ENCODE assay signal across 23 cellular contexts in genomic region chr1:20684050-20684620, GRCh38. TPM values are rescaled to one million over a fixed set of nuclear protein-coding genes. Genes with fewer than 3 reads are reported as not detected.
DNase-seq lines count a peak whose midpoint lies in the region; ATAC-seq, FAIRE-seq and TF ChIP-seq lines count a peak whose summit lies in the region.
"Had no signal": no experiment of that assay in that cellular context is flagged by ENCODE, and none has a peak within 500 bp of the region (broad histone marks: within the 10 kb centered on the region; RNA-seq: fewer than 3 reads in every experiment).

No MANE protein-coding gene starts in this region.

- DNase-seq in K562 (ENCODE audit: extremely low read depth in 1 of 4, low spot score in 3 of 4) (no peak), dedifferentiated amniotic fluid mesenchymal stem cell (ENCODE audit: extremely low spot score) (no peak), D341Med (ENCODE audit: low spot score) (no peak), OCI-LY7 (ENCODE audit: low spot score) (no peak)
- DNase-seq: activated CD4-positive, alpha-beta memory T cell treated with anti-CD3 and anti-CD28 coated beads for 36 hours; activated naive CD4-positive, alpha-beta T cell; activated T-cell treated with anti-CD3 and anti-CD28 coated beads for 4 hours; GF-D8; NCI-H526; stimulated activated CD4-positive, alpha-beta T cell treated with anti-CD3 and anti-CD28 coated beads, Interleukin-15, amount 100 ng/mL, for 24 hours; WERI-Rb-1 had no signal

- H3K4me2 ChIP-seq in BLaER1: peak overlapping the region; percentile 77; the same call in 1 of the 2 replicates
- H3K4me2 ChIP-seq in K562 (ENCODE audit: insufficient read depth, low read length): no peak overlapping the region
- H3K4me2 ChIP-seq in OCI-LY7 (ENCODE audit: low read length): no peak overlapping the region
- H3K4me2 ChIP-seq: hepatocyte had no signal

- no peak for TF ChIP-seq POLR2A in K562 (conservative IDR thresholded peaks at IDR 0.05)

- TF ChIP-seq CTCF in K562 (IDR thresholded peaks at IDR 0.05 in 2 of 3, conservative IDR thresholded peaks at IDR 0.05 in 1 of 3; ENCODE audit: insufficient read depth in 2 of 3, low read depth in 1 of 3, low read length in 3 of 3): no peak
- TF ChIP-seq CTCF in OCI-LY7 (conservative IDR thresholded peaks at IDR 0.05; ENCODE audit: low read length): no peak

- H3K36me3 ChIP-seq in BLaER1: no peaks in the 10 kb centered on the region
- H3K36me3 ChIP-seq in K562 (ENCODE audit: control insufficient read depth, insufficient read depth, low read length): no peaks in the 10 kb centered on the region
- H3K36me3 ChIP-seq in OCI-LY7 (ENCODE audit: insufficient read depth, low read length): no peaks in the 10 kb centered on the region
- H3K36me3 ChIP-seq: WERI-Rb-1 had no signal

- intact Hi-C loops in K562 (cut with micrococcal nuclease) (no loop called here), OCI-LY7 (cut with micrococcal nuclease; ENCODE audit: unreplicated experiment) (no loop called here)

- no peak for ATAC-seq in K562
- ATAC-seq in GM19328 (IDR thresholded peaks at IDR 0.05; ENCODE audit: unreplicated experiment): no peak
- ATAC-seq: stimulated activated effector memory CD8-positive, alpha-beta T cell treated with anti-CD3 and anti-CD28 coated beads, Interleukin-12 subunit alpha, Interleukin-12 subunit beta, amount 100 ng/mL, for 72 hours had no signal

- H3K4me1 ChIP-seq in BLaER1 (peaks cover 72% of the 10 kb centered on the region), K562 (replicated peaks in 1 of 2; ENCODE audit: control insufficient read depth in 2 of 2, insufficient read depth in 2 of 2, low read length in 2 of 2) (peaks cover 0 to 27% of the 10 kb centered on the region in 2 experiments; a peak in 2 of 5 replicates), OCI-LY7 (ENCODE audit: insufficient read depth, low read length, poor library complexity, severe bottlenecking) (peaks cover 21% of the 10 kb centered on the region)

- BruUV-seq in K562 (replicated peaks; lab: Mats Ljungman, UMichigan) (no TSS peak), OCI-LY7 (replicated peaks; lab: Mats Ljungman, UMichigan) (no TSS peak)

- in situ Hi-C loops in K562 (cut with MboI): no loop called here

- WGBS in K562 (ENCODE audit: insufficient coverage, low coverage, missing lambda C conversion rate): 17% methylated on average over 13 of the region's 13 CpGs

- H4K20me1 ChIP-seq in BLaER1 (no peaks in the 10 kb centered on the region), K562 (replicated peaks; ENCODE audit: control insufficient read depth, insufficient read depth, low read length) (0 out of 2 replicates have a peak, but pooled peaks cover 6% of the 10 kb centered on the region), OCI-LY7 (ENCODE audit: insufficient read depth, low read length) (no peaks in the 10 kb centered on the region)

- H3K9me1 ChIP-seq in K562 (ENCODE audit: control insufficient read depth, insufficient read depth, low read length): no peaks in the 10 kb centered on the region

- TF ChIP-seq RAD21 in K562 (CRISPR knock-in tag; conservative IDR thresholded peaks at IDR 0.05 in 1 of 2, IDR thresholded peaks at IDR 0.05 in 1 of 2): no peak

- FAIRE-seq in K562 (lab: Jason Lieb, UNC): no peak
- FAIRE-seq: astrocyte, HTR-8/SVneo, islet of Langerhans had no signal

- no peaks in the 10 kb centered on the region for H3K27me3 ChIP-seq in BLaER1
- H3K27me3 ChIP-seq in K562 (ENCODE audit: control insufficient read depth in 2 of 2, insufficient read depth in 2 of 2, low read length in 2 of 2): peaks cover 58 to 84% of the 10 kb centered on the region in 2 experiments
- no peaks in the 10 kb centered on the region for H3K27me3 ChIP-seq in layer of hippocampus (ENCODE audit: control insufficient read depth, insufficient read depth, low read length)
- H3K27me3 ChIP-seq: hepatocyte had no signal

- H3K79me2 ChIP-seq in K562 (ENCODE audit: control insufficient read depth, insufficient read depth, low read length): no peaks in the 10 kb centered on the region
- H3K79me2 ChIP-seq in OCI-LY7 (ENCODE audit: insufficient read depth, low read depth, low read length): no peaks in the 10 kb centered on the region
- H3K79me2 ChIP-seq: hepatocyte had no signal

- H2AFZ ChIP-seq in K562 (ENCODE audit: low read depth, low read length): no peak overlapping the region
- no peak overlapping the region for H2AFZ ChIP-seq in OCI-LY7 (ENCODE audit: low read length)
- H2AFZ ChIP-seq: hepatocyte had no signal

- POLR2A ChIA-PET in K562 (lab: Yijun Ruan, JAX) (interaction anchor here (0.6 to 1.2 kb wide), 2 partner anchors 16 to 20 kb away, joined by 3 read pairs; no protein-coding TSS in a partner anchor), OCI-LY7 (lab: Charles Lee) (no interaction called here)

- TF ChIP-seq EP300 in K562 (IDR thresholded peaks at IDR 0.05; ENCODE audit: low read length): no peak

- CTCF ChIA-PET in K562 (lab: Yijun Ruan, JAX; ENCODE audit: low intra/inter-chr PET ratio) (no interaction called here), OCI-LY7 (lab: Charles Lee; ENCODE audit: unreplicated experiment) (no interaction called here)

- no peaks in the 10 kb centered on the region for H3K9me3 ChIP-seq in BLaER1
- H3K9me3 ChIP-seq in K562 (replicated peaks; ENCODE audit: control insufficient read depth, insufficient read depth, low read depth, low read length): no peaks in the 10 kb centered on the region
- no peaks in the 10 kb centered on the region for H3K9me3 ChIP-seq in OCI-LY7 (ENCODE audit: low read length)

- no peaks in the 10 kb centered on the region for H3K9me2 ChIP-seq in OCI-LY7 (ENCODE audit: insufficient read depth, low read length)

- no peak overlapping the region for H3K9ac ChIP-seq in BLaER1
- 0 out of 4 replicates have a peak overlapping the region, but pooled peaks of 1 of the 2 experiments have one; percentile 43 for H3K9ac ChIP-seq in K562 (ENCODE audit: insufficient read depth in 1 of 2, low read depth in 2 of 2, low read length in 2 of 2)

- no peak overlapping the region for H3K4me3 ChIP-seq in BLaER1
- no peak overlapping the region for H3K4me3 ChIP-seq in K562
- H3K4me3 ChIP-seq in skin epidermis: peak overlapping the region in 2 of 7 experiments; percentile 9 to 29
- no peak overlapping the region for H3K4me3 ChIP-seq in OCI-LY7 (ENCODE audit: low read depth, low read length, poor library complexity, severe bottlenecking)
- H3K4me3 ChIP-seq: hepatocyte had no signal

- H3K27ac ChIP-seq in BLaER1 (peak overlapping the region; percentile 45; the same call in 1 of the 2 replicates), K562 (ENCODE audit: extremely low read depth, low read depth, low read length) (no peak overlapping the region), layer of hippocampus (ENCODE audit: low read depth, low read length) (peak overlapping the region; percentile 62), skin epidermis (peak overlapping the region in 14 of 21 experiments; percentile 12 to 83 (median 46)), OCI-LY7 (ENCODE audit: low read depth, low read length, poor library complexity, severe bottlenecking) (no peak overlapping the region)
- H3K27ac ChIP-seq: C4-2B, hepatocyte, WERI-Rb-1 had no signal

RNA-seq across cellular contexts. Expression of gene DDOST, which starts 23.0 kb away (rescaled TPM):
- 175 and 296 TPM in 2 replicates for total RNA-seq in K562 (2011; cell fraction: chromatin; rRNA removed; ENCODE audit: low replicate concordance)
- total RNA-seq in K562 (2011; cell fraction: nucleolus; rRNA removed): 446 and 467 TPM in 2 replicates
- 312 and 382 TPM in 2 replicates for total RNA-seq in K562 (2011; cell fraction: nucleoplasm; rRNA removed)
- 209 and 254 TPM in 2 replicates for total RNA-seq in K562 (2014; rRNA removed)
- 148 and 173 TPM in 2 replicates for total RNA-seq in K562 (2014; rRNA removed; fragmentation: Illumina TruSeq; extraction: Trizol)
- total RNA-seq in K562 (2015; rRNA removed; fragmentation: Illumina TruSeq; extraction: Trizol): 240 and 241 TPM in 2 replicates
- total RNA-seq in K562 (2021): 204 and 214 TPM in 2 replicates
- polyA plus RNA-seq in K562 (2011; rRNA removed): 260 and 287 TPM in 2 replicates
- 342 and 406 TPM in 2 replicates for polyA plus RNA-seq in K562 (2011; cell fraction: cytosol; rRNA removed)
- 69.7 and 99.0 TPM in 2 replicates for polyA plus RNA-seq in K562 (2011; cell fraction: nucleus; rRNA removed)
- polyA plus RNA-seq in K562 (2012): 227 and 356 TPM in 2 replicates
- polyA plus RNA-seq in K562 (2014; fragmentation: Illumina TruSeq; extraction: Trizol): 255 and 267 TPM in 2 replicates
- 100 to 1,000 TPM; 185 to 306 TPM for polyA plus RNA-seq in K562 (2014; fragmentation: Nextera tagmentation; extraction: Ambion mirVana)
- 222 and 268 TPM in 2 replicates for polyA plus RNA-seq in K562 (2014; rRNA removed)
- polyA minus RNA-seq in K562 (2011; rRNA and poly(A)+ RNA removed): 217 and 219 TPM in 2 replicates
- polyA minus RNA-seq in K562 (2011; cell fraction: cytosol; rRNA and poly(A)+ RNA removed): 93.0 and 124 TPM in 2 replicates
- polyA minus RNA-seq in K562 (2011; cell fraction: nucleus; rRNA and poly(A)+ RNA removed): 35.7 and 64.2 TPM in 2 replicates
- 95.1 and 111 TPM in 2 replicates for total RNA-seq in OCI-LY7 (2014; rRNA removed; shearing (Covaris generic))
- 136 and 148 TPM in 2 replicates for total RNA-seq in OCI-LY7 (2022)

RNA-seq across cellular contexts. Expression of gene KIF17, which starts 33.7 kb away (rescaled TPM):
- total RNA-seq in K562 (2011; cell fraction: chromatin; rRNA removed; ENCODE audit: low replicate concordance): 0.69 TPM in 1 of 2 replicates, not detected in the other
- 0.50 and 0.66 TPM in 2 replicates for total RNA-seq in K562 (2011; cell fraction: nucleolus; rRNA removed)
- total RNA-seq in K562 (2011; cell fraction: nucleoplasm; rRNA removed): 0.22 TPM in 1 of 2 replicates, not detected in the other
- total RNA-seq in K562 (2014; rRNA removed) (0.12 TPM in 1 of 2 replicates, not detected in the other), K562 (2014; rRNA removed; fragmentation: Illumina TruSeq; extraction: Trizol) (not detected in 2 replicates), K562 (2015; rRNA removed; fragmentation: Illumina TruSeq; extraction: Trizol) (not detected in 2 replicates), K562 (2021) (0.11 and 0.47 TPM in 2 replicates), OCI-LY7 (2022) (0.74 and 1.1 TPM in 2 replicates)
- polyA plus RNA-seq in K562 (2011; rRNA removed) (0.08 and 0.10 TPM in 2 replicates), K562 (2014; fragmentation: Illumina TruSeq; extraction: Trizol) (0.04 TPM in 1 of 2 replicates, not detected in the other), K562 (2014; fragmentation: Nextera tagmentation; extraction: Ambion mirVana) (under 1 TPM in 1 of 2 experiments, not detected in 1; 0.04 TPM), K562 (2014; rRNA removed) (0.27 TPM in 1 of 2 replicates, not detected in the other)
- polyA plus RNA-seq in K562 (2011; cell fraction: cytosol; rRNA removed): 0.06 and 0.31 TPM in 2 replicates
- 0.17 and 0.50 TPM in 2 replicates for polyA plus RNA-seq in K562 (2011; cell fraction: nucleus; rRNA removed)
- 0.10 and 0.28 TPM in 2 replicates for polyA plus RNA-seq in K562 (2012)
- 0.36 and 0.46 TPM in 2 replicates for polyA minus RNA-seq in K562 (2011; rRNA and poly(A)+ RNA removed)
- 0.29 TPM in 1 of 2 replicates, not detected in the other for polyA minus RNA-seq in K562 (2011; cell fraction: cytosol; rRNA and poly(A)+ RNA removed)
- 0.11 and 0.27 TPM in 2 replicates for polyA minus RNA-seq in K562 (2011; cell fraction: nucleus; rRNA and poly(A)+ RNA removed)
- total RNA-seq in OCI-LY7 (2014; rRNA removed; shearing (Covaris generic)): not detected in 2 replicates
- total RNA-seq: activated CD4-positive, alpha-beta memory T cell treated with anti-CD3 and anti-CD28 coated beads for 36 hours; T-helper 1 cell treated with Interleukin-12 subunit alpha and Interleukin-12 subunit beta and Interleukin-4 antibody, amounts not matched to agents 30 ng/mL and 1 ng/mL, for 36 hours had no signal

RNA-seq across cellular contexts. Expression of gene SH2D5, which starts 48.4 kb away (rescaled TPM):
- total RNA-seq in K562 (2011; cell fraction: chromatin; rRNA removed; ENCODE audit: low replicate concordance): 0.25 TPM in 1 of 2 replicates, not detected in the other
- 0.17 and 0.26 TPM in 2 replicates for total RNA-seq in K562 (2011; cell fraction: nucleolus; rRNA removed)
- total RNA-seq in K562 (2011; cell fraction: nucleoplasm; rRNA removed): 0.22 TPM in 1 of 2 replicates, not detected in the other
- total RNA-seq in K562 (2014; rRNA removed): not detected in 2 replicates
- total RNA-seq in K562 (2014; rRNA removed; fragmentation: Illumina TruSeq; extraction: Trizol): not detected in 2 replicates
- total RNA-seq in K562 (2015; rRNA removed; fragmentation: Illumina TruSeq; extraction: Trizol): 0.04 TPM in 1 of 2 replicates, not detected in the other
- 0.11 TPM in 1 of 2 replicates, not detected in the other for total RNA-seq in K562 (2021)
- 0.03 and 0.06 TPM in 2 replicates for polyA plus RNA-seq in K562 (2011; rRNA removed)
- 0.03 TPM in 1 of 2 replicates, not detected in the other for polyA plus RNA-seq in K562 (2011; cell fraction: cytosol; rRNA removed)
- 0.13 and 0.15 TPM in 2 replicates for polyA plus RNA-seq in K562 (2011; cell fraction: nucleus; rRNA removed)
- polyA plus RNA-seq in K562 (2012): not detected in 2 replicates
- polyA plus RNA-seq in K562 (2014; fragmentation: Illumina TruSeq; extraction: Trizol): 0.10 TPM in 1 of 2 replicates, not detected in the other
- polyA plus RNA-seq in K562 (2014; fragmentation: Nextera tagmentation; extraction: Ambion mirVana): not detected
- polyA plus RNA-seq in K562 (2014; rRNA removed): not detected in 2 replicates
- polyA minus RNA-seq in K562 (2011; rRNA and poly(A)+ RNA removed): not detected in 2 replicates
- not detected in 2 replicates for polyA minus RNA-seq in K562 (2011; cell fraction: cytosol; rRNA and poly(A)+ RNA removed)
- 0.13 TPM in 1 of 2 replicates, not detected in the other for polyA minus RNA-seq in K562 (2011; cell fraction: nucleus; rRNA and poly(A)+ RNA removed)
- total RNA-seq in OCI-LY7 (2014; rRNA removed; shearing (Covaris generic)): 0.46 TPM in 1 of 2 replicates, not detected in the other
- 0.42 and 0.68 TPM in 2 replicates for total RNA-seq in OCI-LY7 (2022)
- total RNA-seq: mononuclear cell had no signal

RNA-seq across cellular contexts. Expression of gene PINK1, which starts 50.9 kb away (rescaled TPM):
- total RNA-seq in K562 (2011; cell fraction: chromatin; rRNA removed; ENCODE audit: low replicate concordance): 7.4 and 10.6 TPM in 2 replicates
- total RNA-seq in K562 (2011; cell fraction: nucleolus; rRNA removed): 5.8 and 8.2 TPM in 2 replicates
- 7.4 and 8.1 TPM in 2 replicates for total RNA-seq in K562 (2011; cell fraction: nucleoplasm; rRNA removed)
- total RNA-seq in K562 (2014; rRNA removed) (11.3 and 12.9 TPM in 2 replicates), K562 (2014; rRNA removed; fragmentation: Illumina TruSeq; extraction: Trizol) (5.7 and 6.2 TPM in 2 replicates), K562 (2015; rRNA removed; fragmentation: Illumina TruSeq; extraction: Trizol) (5.9 and 6.5 TPM in 2 replicates), K562 (2021) (9.3 and 9.5 TPM in 2 replicates), OCI-LY7 (2022) (13.4 and 15.7 TPM in 2 replicates)
- polyA plus RNA-seq in K562 (2011; rRNA removed) (6.8 and 9.3 TPM in 2 replicates), K562 (2014; fragmentation: Illumina TruSeq; extraction: Trizol) (7.6 and 9.9 TPM in 2 replicates), K562 (2014; fragmentation: Nextera tagmentation; extraction: Ambion mirVana) (1 to 10 TPM; 1.5 to 2.2 TPM), K562 (2014; rRNA removed) (10.2 and 10.5 TPM in 2 replicates)
- 8.0 and 11.3 TPM in 2 replicates for polyA plus RNA-seq in K562 (2011; cell fraction: cytosol; rRNA removed)
- 5.3 and 5.6 TPM in 2 replicates for polyA plus RNA-seq in K562 (2011; cell fraction: nucleus; rRNA removed)
- 9.1 and 27.2 TPM in 2 replicates for polyA plus RNA-seq in K562 (2012)
- polyA minus RNA-seq in K562 (2011; rRNA and poly(A)+ RNA removed): 4.9 TPM in 2 replicates
- polyA minus RNA-seq in K562 (2011; cell fraction: cytosol; rRNA and poly(A)+ RNA removed): 3.1 and 4.2 TPM in 2 replicates
- 1.5 and 2.2 TPM in 2 replicates for polyA minus RNA-seq in K562 (2011; cell fraction: nucleus; rRNA and poly(A)+ RNA removed)
- total RNA-seq in OCI-LY7 (2014; rRNA removed; shearing (Covaris generic)): 8.2 and 8.9 TPM in 2 replicates

Comparison
In these comparisons a context has a peak if more than half of its experiments do, and no peak if none do; other contexts are left out.
1. H3K27ac ChIP-seq: peak in BLaER1 (single experiment), layer of hippocampus (single experiment) and skin epidermis (14 of 21); none in K562 (single experiment) and OCI-LY7 (single experiment).